Comparison of ENCODE assay signal across 27 cellular contexts in genomic region chr16:85319208-85319983, GRCh38.
"Had no signal": no experiment of that assay in that cellular context is flagged by ENCODE, and none has a peak within 500 bp of the region (broad histone marks: within the 10 kb centered on the region; RNA-seq: fewer than 3 reads in every experiment).

No MANE protein-coding gene starts in this region.

- H3K4me3 ChIP-seq: cardiac muscle cell, left lung, lung, ovary, prostate gland, spleen, upper lobe of left lung had no signal

- H3K27ac Mint-ChIP-seq: activated B cell treated with CpG ODN at 0.5 μM for 24 hours; activated CD4-positive, alpha-beta T cell treated with anti-CD3 and anti-CD28 coated beads for 36 hours; activated naive CD8-positive, alpha-beta T cell treated with anti-CD3 and anti-CD28 coated beads for 36 hours; activated T-cell treated with anti-CD3 and anti-CD28 coated beads, Interleukin-2, amount 50 U/mL, for 24 hours; activated T-helper 17 cell treated with anti-CD3 and anti-CD28 coated beads, Interleukin-2, amount 50 U/mL, for 72 hours; mesothelial cell of epicardium; T-helper 17 cell had no signal

- H3K27me3 ChIP-seq: cardiac muscle cell, left lung, ovary, spleen, upper lobe of left lung had no signal

- H3K27me3 Mint-ChIP-seq: activated CD4-positive, alpha-beta T cell treated with anti-CD3 and anti-CD28 coated beads for 36 hours; activated naive CD8-positive, alpha-beta T cell treated with anti-CD3 and anti-CD28 coated beads for 36 hours; activated T-cell treated with anti-CD3 and anti-CD28 coated beads, Interleukin-2, amount 50 U/mL, for 24 hours; activated T-helper 17 cell treated with anti-CD3 and anti-CD28 coated beads, Interleukin-2, amount 50 U/mL, for 72 hours; naive thymus-derived CD8-positive, alpha-beta T cell had no signal

- H3K36me3 Mint-ChIP-seq: activated naive CD8-positive, alpha-beta T cell treated with anti-CD3 and anti-CD28 coated beads for 36 hours; naive thymus-derived CD8-positive, alpha-beta T cell had no signal

- H3K9me3 Mint-ChIP-seq: activated naive CD8-positive, alpha-beta T cell treated with anti-CD3 and anti-CD28 coated beads for 36 hours; activated T-cell treated with anti-CD3 and anti-CD28 coated beads, Interleukin-2, amount 50 U/mL, for 24 hours; activated T-helper 17 cell treated with anti-CD3 and anti-CD28 coated beads, Interleukin-2, amount 50 U/mL, for 72 hours; naive thymus-derived CD8-positive, alpha-beta T cell had no signal

- H3K4me3 Mint-ChIP-seq: activated B cell treated with CpG ODN at 0.5 μM for 24 hours; activated CD4-positive, alpha-beta T cell treated with anti-CD3 and anti-CD28 coated beads for 36 hours; activated naive CD8-positive, alpha-beta T cell treated with anti-CD3 and anti-CD28 coated beads for 36 hours; activated T-cell treated with anti-CD3 and anti-CD28 coated beads, Interleukin-2, amount 50 U/mL, for 24 hours; activated T-helper 17 cell treated with anti-CD3 and anti-CD28 coated beads, Interleukin-2, amount 50 U/mL, for 72 hours; mesothelial cell of epicardium; naive thymus-derived CD8-positive, alpha-beta T cell; T-helper 17 cell had no signal

- H3K36me3 ChIP-seq: cardiac muscle cell, left lung, ovary, prostate gland, spleen, upper lobe of left lung had no signal

- H3K4me1 Mint-ChIP-seq: activated CD4-positive, alpha-beta T cell treated with anti-CD3 and anti-CD28 coated beads for 36 hours; activated naive CD8-positive, alpha-beta T cell treated with anti-CD3 and anti-CD28 coated beads for 36 hours; activated T-helper 17 cell treated with anti-CD3 and anti-CD28 coated beads, Interleukin-2, amount 50 U/mL, for 72 hours; T-helper 17 cell had no signal

- H3K27ac ChIP-seq: cardiac muscle cell, epithelial cell of prostate, left lung, ovary, prostate gland, spleen, upper lobe of left lung had no signal

- H3K9me3 ChIP-seq: left lung, ovary, prostate gland, spleen, upper lobe of left lung had no signal

- DNase-seq: activated B cell treated with CpG ODN at 0.5 μM for 24 hours; activated CD4-positive, alpha-beta T cell treated with anti-CD3 and anti-CD28 coated beads for 36 hours; activated CD4-positive, alpha-beta T cell treated with anti-CD3 and anti-CD28 coated beads, Interleukin-2, amount 50 U/mL, for 4 hours; activated CD8-positive, alpha-beta memory T cell treated with anti-CD3 and anti-CD28 coated beads for 24 hours; activated CD8-positive, alpha-beta memory T cell treated with anti-CD3 and anti-CD28 coated beads, Interleukin-2, amount 50 U/mL, for 4 hours; activated naive CD8-positive, alpha-beta T cell treated with anti-CD3 and anti-CD28 coated beads for 36 hours; activated T-cell treated with anti-CD3 and anti-CD28 coated beads, Interleukin-2, amount 50 U/mL, for 24 hours; amniotic stem cell; cortex of kidney; foreskin fibroblast; hippocampal formation; kidney glomerular epithelial cell; left lung; naive thymus-derived CD8-positive, alpha-beta T cell; ovary; spleen; stimulated activated CD4-positive, alpha-beta T cell treated with anti-CD3 and anti-CD28 coated beads, Interleukin-4, amount 100 ng/mL, for 1 hour; stimulated activated naive CD4-positive, alpha-beta T cell treated with Interleukin-2 at 50 U/mL for 16 hours; SW 1271; T-helper 17 cell had no signal

- ATAC-seq: activated CD4-positive, alpha-beta T cell treated with anti-CD3 and anti-CD28 coated beads for 36 hours; activated T-helper 17 cell treated with anti-CD3 and anti-CD28 coated beads, Interleukin-2, amount 50 U/mL, for 72 hours; left lung; naive thymus-derived CD8-positive, alpha-beta T cell; T-helper 17 cell had no signal
